Comparison of ENCODE assay signal across 8 cellular contexts in genomic region chr12:49750027-49750977, GRCh38. TPM values are rescaled to one million over a fixed set of nuclear protein-coding genes. Genes with fewer than 3 reads are reported as not detected.
A peak's percentile ranks its signal among the peaks of the same experiment; 100 is the strongest.
DNase-seq lines count a peak whose midpoint lies in the region; ATAC-seq and TF ChIP-seq lines count a peak whose summit lies in the region.

No MANE protein-coding gene starts in this region.

- H3K27ac ChIP-seq in AG04450 (ENCODE audit: low read depth, low read length) (peak overlapping the region; percentile 63), RWPE2 (ENCODE audit: poor library complexity, severe bottlenecking) (peak overlapping the region; percentile 21), WERI-Rb-1 (no peak overlapping the region)

- H3K36me3 ChIP-seq in RWPE2 (ENCODE audit: low read depth) (peaks cover 82% of the 10 kb centered on the region), WERI-Rb-1 (peaks cover 59% of the 10 kb centered on the region)

- CTCF ChIA-PET in AG04450 (lab: Charles Lee), result interaction anchor here (0.8 to 2.8 kb wide), 2 partner anchors 9 to 12 kb away, joined by 3 to 13 read pairs; partner anchors contain the start of gene TMBIM6

- no peak for TF ChIP-seq CTCF in AG04450 (IDR thresholded peaks at IDR 0.05; ENCODE audit: low read depth, low read length)
- peak; percentile 22 for TF ChIP-seq CTCF in RWPE2 (IDR thresholded peaks at IDR 0.05; ENCODE audit: poor library complexity, severe bottlenecking)
- no peak for TF ChIP-seq CTCF in omental fat pad (IDR thresholded peaks at IDR 0.05)
- TF ChIP-seq CTCF in WERI-Rb-1 (IDR thresholded peaks at IDR 0.05; ENCODE audit: low read depth, low read length), result no peak

- H3K9me3 ChIP-seq in AG04450 (ENCODE audit: control insufficient read depth, insufficient read depth, low read length), result no peaks in the 10 kb centered on the region
- H3K9me3 ChIP-seq in RWPE2 (ENCODE audit: severe bottlenecking), result no peaks in the 10 kb centered on the region
- H3K9me3 ChIP-seq in WERI-Rb-1 (ENCODE audit: severe bottlenecking), result no peaks in the 10 kb centered on the region

- DNase-seq in AG04450 (ENCODE audit: low read depth, low spot score) (no peak), HCEC 1CT (peak; percentile 77), RWPE2 (ENCODE audit: low spot score) (no peak), omental fat pad (ENCODE audit: low spot score) (no peak), NCI-H524 treated with DMSO at 0.1 percent for 48 hours (lab: John Stamatoyannopoulos, UW) (no peak), WERI-Rb-1 (no peak)
- DNase-seq in central memory CD4-positive, alpha-beta T cell, result peak; percentile 31

- H3K4me1 ChIP-seq in RWPE2 (ENCODE audit: insufficient read depth, poor library complexity, severe bottlenecking), result peaks cover 33% of the 10 kb centered on the region

- peak; percentile 95 for ATAC-seq in RWPE2 (ENCODE audit: low read depth)
- ATAC-seq in omental fat pad (ENCODE audit: low FRiP score), result peak; percentile 85
- no peak for ATAC-seq in GM21447 (IDR thresholded peaks at IDR 0.05; ENCODE audit: unreplicated experiment)

- POLR2A ChIA-PET in AG04450 (lab: Yijun Ruan, JAX), result no interaction called here

- H3K27me3 ChIP-seq in AG04450 (ENCODE audit: control insufficient read depth, insufficient read depth, low read length) (no peaks in the 10 kb centered on the region), RWPE2 (ENCODE audit: insufficient read depth, poor library complexity, severe bottlenecking) (no peaks in the 10 kb centered on the region), WERI-Rb-1 (ENCODE audit: insufficient read depth, low read depth, severe bottlenecking) (no peaks in the 10 kb centered on the region)

- H3K4me3 ChIP-seq in AG04450 (ENCODE audit: low read depth, low read length) (no peak overlapping the region), RWPE2 (ENCODE audit: severe bottlenecking) (no peak overlapping the region), WERI-Rb-1 (ENCODE audit: low read depth, low read length) (no peak overlapping the region)

RNA-seq across cellular contexts. Expression of gene TMBIM6, which starts 8.9 kb away (rescaled TPM):
- polyA plus RNA-seq in AG04450 (2011; rRNA removed), result 711 and 906 TPM in 2 replicates
- 268 and 289 TPM in 2 replicates for polyA minus RNA-seq in AG04450 (2011; rRNA and poly(A)+ RNA removed)
- 100 to 1,000 TPM; 337 to 481 (median 397) TPM for total RNA-seq in omental fat pad

RNA-seq across cellular contexts. Expression of gene FMNL3, which starts 43.1 kb away (rescaled TPM):
- polyA plus RNA-seq in AG04450 (2011; rRNA removed), result 15.8 and 16.1 TPM in 2 replicates
- polyA minus RNA-seq in AG04450 (2011; rRNA and poly(A)+ RNA removed), result 46.7 and 51.6 TPM in 2 replicates
- total RNA-seq in omental fat pad, result 10 to 100 TPM in 3 of 4 donors, 1 to 10 TPM in 1; 5.7 to 28.8 (median 22.1) TPM

Comparison
In these comparisons a context has a peak if more than half of its experiments do, and no peak if none do; other contexts are left out.
1. DNase-seq: peak in HCEC 1CT (single experiment) and central memory CD4-positive, alpha-beta T cell (single experiment); none in AG04450 (single experiment), RWPE2 (single experiment), omental fat pad (single experiment), NCI-H524 treated with DMSO at 0.1 percent for 48 hours (single experiment) and WERI-Rb-1 (single experiment).